In genomic region chr7:117386125-117386709, GRCh38 we compare ENCODE assay signal across 21 cellular contexts. TPM values are rescaled to one million over a fixed set of nuclear protein-coding genes. Genes with fewer than 3 reads are reported as not detected.
DNase-seq lines count a peak whose midpoint lies in the region; ATAC-seq, FAIRE-seq and TF ChIP-seq lines count a peak whose summit lies in the region.
"Had no signal": no experiment of that assay in that cellular context is flagged by ENCODE, and none has a peak within 500 bp of the region (broad histone marks: within the 10 kb centered on the region; RNA-seq: fewer than 3 reads in every experiment).

No MANE protein-coding gene starts in this region.

- intact Hi-C loops in PC-3 (cut with micrococcal nuclease): loop anchor here (2.0 to 5.0 kb wide), 2 partner anchors 399 to 455 kb away; no protein-coding TSS in a partner anchor
- intact Hi-C loops in endothelial cell of umbilical vein (cut with micrococcal nuclease): loop anchor here (1.0 to 10.0 kb wide), 5 partner anchors 74 to 1211 kb away; no protein-coding TSS in a partner anchor

- H2AFZ ChIP-seq in PC-3 (ENCODE audit: low read length): no peak overlapping the region
- no peak overlapping the region for H2AFZ ChIP-seq in endothelial cell of umbilical vein (ENCODE audit: low read depth, low read length)

- H3K27ac ChIP-seq in PC-3 (ENCODE audit: low read length) (no peak overlapping the region), endothelial cell of umbilical vein (ENCODE audit: insufficient read depth, low read depth, low read length) (no peak overlapping the region), substantia nigra (ENCODE audit: low read depth, low read length, poor library complexity, severe bottlenecking) (no peak overlapping the region)
- H3K27ac ChIP-seq: left lung, uterus had no signal

- no peaks in the 10 kb centered on the region for H3K79me2 ChIP-seq in PC-3 (ENCODE audit: low read length)
- no peaks in the 10 kb centered on the region for H3K79me2 ChIP-seq in endothelial cell of umbilical vein (ENCODE audit: control insufficient read depth, insufficient read depth, low read length)

- no peak for TF ChIP-seq POLR2A in endothelial cell of umbilical vein (IDR thresholded peaks at IDR 0.05; ENCODE audit: low read depth, low read length)

- no peaks in the 10 kb centered on the region for H3K9me3 ChIP-seq in PC-3 (ENCODE audit: low read length)
- H3K9me3 ChIP-seq in endothelial cell of umbilical vein (replicated peaks; ENCODE audit: control insufficient read depth, insufficient read depth, low read length): no peaks in the 10 kb centered on the region
- H3K9me3 ChIP-seq: uterus had no signal

- H3K9me3 Mint-ChIP-seq in osteocyte (ENCODE audit: unreplicated experiment): peaks cover 12% of the 10 kb centered on the region

- ATAC-seq in PC-3: no peak; the same call in 1 of the 2 replicates
- ATAC-seq: activated CD8-positive, alpha-beta memory T cell treated with anti-CD3 and anti-CD28 coated beads, Interleukin-2, amount 10 ng/mL, durations not matched to agents 7 days and 5 days; CD8-positive, alpha-beta T cell; T-helper 17 cell had no signal

- no peaks in the 10 kb centered on the region for H3K27me3 Mint-ChIP-seq in osteocyte (ENCODE audit: unreplicated experiment)
- H3K27me3 Mint-ChIP-seq: activated CD8-positive, alpha-beta memory T cell treated with anti-CD3 and anti-CD28 coated beads, Interleukin-2, amount 10 ng/mL, durations not matched to agents 7 days and 5 days; activated naive CD4-positive, alpha-beta T cell treated with anti-CD3 and anti-CD28 coated beads, Interleukin-2, amount 50 U/mL, for 24 hours; T-helper 17 cell had no signal

- in situ Hi-C loops in ACHN (cut with HindIII; ENCODE audit: low pct_ligation_motif_present, low pct_unique_long_range_greater_than_20kb, low sequenced_read_pairs): no loop called here

- H4K20me1 ChIP-seq in PC-3 (ENCODE audit: low read length) (no peaks in the 10 kb centered on the region), endothelial cell of umbilical vein (replicated peaks; ENCODE audit: control insufficient read depth, extremely low read depth, insufficient read depth, low read length) (no peaks in the 10 kb centered on the region)

- peaks cover 6% of the 10 kb centered on the region for H3K4me1 Mint-ChIP-seq in osteocyte (ENCODE audit: unreplicated experiment)
- H3K4me1 Mint-ChIP-seq: activated CD8-positive, alpha-beta memory T cell treated with anti-CD3 and anti-CD28 coated beads, Interleukin-2, amount 10 ng/mL, durations not matched to agents 7 days and 5 days; activated naive CD4-positive, alpha-beta T cell treated with anti-CD3 and anti-CD28 coated beads, Interleukin-2, amount 50 U/mL, for 24 hours; immature natural killer cell; nephron progenitor cell; T-helper 17 cell had no signal

- no peak overlapping the region for H3K4me3 Mint-ChIP-seq in osteocyte (ENCODE audit: unreplicated experiment)
- H3K4me3 Mint-ChIP-seq: activated CD8-positive, alpha-beta memory T cell treated with anti-CD3 and anti-CD28 coated beads, Interleukin-2, amount 10 ng/mL, durations not matched to agents 7 days and 5 days; activated naive CD4-positive, alpha-beta T cell treated with anti-CD3 and anti-CD28 coated beads, Interleukin-2, amount 50 U/mL, for 24 hours; CD8-positive, alpha-beta T cell; immature natural killer cell; nephron progenitor cell; T-helper 17 cell had no signal

- CTCF ChIA-PET in PC-3 (lab: Charles Lee): interaction anchor here (0.7 kb wide), 1 partner anchor 262 kb away, joined by 4 read pairs; no protein-coding TSS in a partner anchor
- CTCF ChIA-PET in endothelial cell of umbilical vein (lab: Charles Lee): interaction anchor here (1.4 to 4.7 kb wide), 6 partner anchors 8 to 469 kb away, joined by 3 to 51 read pairs (median 6); no protein-coding TSS in a partner anchor

- no peaks in the 10 kb centered on the region for H3K9me1 ChIP-seq in endothelial cell of umbilical vein (replicated peaks; ENCODE audit: control insufficient read depth, extremely low read depth, insufficient read depth, low read length)

- BruUV-seq in PC-3 (replicated peaks; lab: Mats Ljungman, UMichigan) (no TSS peak), endothelial cell of umbilical vein (replicated peaks; lab: Mats Ljungman, UMichigan) (no TSS peak)

- no peaks in the 10 kb centered on the region for H3K36me3 ChIP-seq in PC-3 (ENCODE audit: low read depth, low read length)
- no peaks in the 10 kb centered on the region for H3K36me3 ChIP-seq in endothelial cell of umbilical vein (ENCODE audit: control insufficient read depth in 2 of 2, extremely low read depth in 1 of 2, insufficient read depth in 2 of 2, low read length in 2 of 2)
- H3K36me3 ChIP-seq: left lung, uterus had no signal

- H3K36me3 Mint-ChIP-seq in osteocyte (ENCODE audit: unreplicated experiment): peaks cover 9% of the 10 kb centered on the region
- H3K36me3 Mint-ChIP-seq: activated CD8-positive, alpha-beta memory T cell treated with anti-CD3 and anti-CD28 coated beads, Interleukin-2, amount 10 ng/mL, durations not matched to agents 7 days and 5 days; activated naive CD4-positive, alpha-beta T cell treated with anti-CD3 and anti-CD28 coated beads, Interleukin-2, amount 50 U/mL, for 24 hours; CD8-positive, alpha-beta T cell; immature natural killer cell had no signal

- FAIRE-seq in endothelial cell of umbilical vein (lab: Jason Lieb, UNC): no peak
- FAIRE-seq: colon had no signal

- H3K27me3 ChIP-seq in PC-3 (ENCODE audit: low read length) (peaks cover 11% of the 10 kb centered on the region; the same call in 1 of the 2 replicates), endothelial cell of umbilical vein (ENCODE audit: control insufficient read depth in 2 of 2, insufficient read depth in 2 of 2, low read length in 2 of 2) (no peaks in the 10 kb centered on the region)
- H3K27me3 ChIP-seq: left lung, uterus had no signal

- no peak overlapping the region for H3K27ac Mint-ChIP-seq in osteocyte (ENCODE audit: unreplicated experiment)
- H3K27ac Mint-ChIP-seq: activated CD8-positive, alpha-beta memory T cell treated with anti-CD3 and anti-CD28 coated beads, Interleukin-2, amount 10 ng/mL, durations not matched to agents 7 days and 5 days; activated naive CD4-positive, alpha-beta T cell treated with anti-CD3 and anti-CD28 coated beads, Interleukin-2, amount 50 U/mL, for 24 hours; CD8-positive, alpha-beta T cell; immature natural killer cell; nephron progenitor cell; progenitor cell of endocrine pancreas; T-helper 17 cell had no signal

- no peak overlapping the region for H3K4me3 ChIP-seq in PC-3 (ENCODE audit: low read length)
- H3K4me3 ChIP-seq in endothelial cell of umbilical vein (replicated peaks in 1 of 3; ENCODE audit: insufficient read depth in 1 of 3, low read depth in 1 of 3, low read length in 3 of 3): no peak overlapping the region
- H3K4me3 ChIP-seq: left lung, uterus had no signal

- no peaks in the 10 kb centered on the region for H3K4me1 ChIP-seq in PC-3 (ENCODE audit: insufficient read depth, low read length)
- no peaks in the 10 kb centered on the region for H3K4me1 ChIP-seq in endothelial cell of umbilical vein (ENCODE audit: control insufficient read depth, extremely low read depth, insufficient read depth, low read length)
- H3K4me1 ChIP-seq: uterus had no signal

- DNase-seq in GM03348 (ENCODE audit: low spot score) (peak; percentile 25), PC-3 (peak; percentile 14), endothelial cell of umbilical vein (ENCODE audit: low read depth, low spot score) (no peak), osteocyte (ENCODE audit: extremely low spot score, unreplicated experiment) (no peak), substantia nigra (lab: John Stamatoyannopoulos, UW) (no peak), ACHN (no peak), glomerular visceral epithelial cell (ENCODE audit: extremely low spot score) (no peak)
- DNase-seq: activated CD4-positive, alpha-beta T cell treated with anti-CD3 and anti-CD28 coated beads for 4 hours; activated CD8-positive, alpha-beta memory T cell treated with anti-CD3 and anti-CD28 coated beads, Interleukin-2, amount 10 ng/mL, durations not matched to agents 7 days and 5 days; aorta; CD8-positive, alpha-beta T cell; immature natural killer cell; left lung; nephron progenitor cell; T-helper 17 cell had no signal

- no peaks in the 10 kb centered on the region for H3F3A ChIP-seq in PC-3 (ENCODE audit: low read length, unreplicated experiment)

- H3K4me2 ChIP-seq in PC-3 (ENCODE audit: low read length): no peak overlapping the region
- H3K4me2 ChIP-seq in endothelial cell of umbilical vein (ENCODE audit: insufficient read depth, low read length): no peak overlapping the region

- POLR2A ChIA-PET in PC-3 (lab: Charles Lee; ENCODE audit: unreplicated experiment) (no interaction called here), endothelial cell of umbilical vein (lab: Charles Lee) (no interaction called here)

- dilution Hi-C loops in endothelial cell of umbilical vein (cut with MboI; ENCODE audit: extremely low pct_ligation_motif_present, low sequenced_read_pairs): no loop called here

- no peaks in the 10 kb centered on the region for H3K9me2 ChIP-seq in PC-3 (replicated peaks; ENCODE audit: low read length)

- TF ChIP-seq CTCF in PC-3 (conservative IDR thresholded peaks at IDR 0.05; ENCODE audit: low read depth, low read length) (no peak), endothelial cell of umbilical vein (IDR thresholded peaks at IDR 0.05; ENCODE audit: extremely low read depth in 1 of 2, insufficient read depth in 1 of 2, low read depth in 1 of 2, low read length in 2 of 2) (no peak), osteocyte (IDR thresholded peaks at IDR 0.05) (peak; percentile 6)

- H3K9ac ChIP-seq in PC-3 (ENCODE audit: low read length): no peak overlapping the region
- H3K9ac ChIP-seq in endothelial cell of umbilical vein (replicated peaks; ENCODE audit: extremely low read depth, insufficient read depth, low read length): no peak overlapping the region

TF ChIP-seq in endothelial cell of umbilical vein, 7 proteins besides CTCF, POLR2A, EP300 and RAD21:
- TF ChIP-seq MYC (IDR thresholded peaks at IDR 0.05; ENCODE audit: low read depth, low read length) (no peak), GATA2 (IDR thresholded peaks at IDR 0.05; ENCODE audit: insufficient read depth, insufficient read length, low read depth, low read length) (peak; percentile 27)

RNA-seq across cellular contexts. Expression of gene ASZ1, which starts 41.1 kb away (rescaled TPM):
- total RNA-seq in PC-3 (2014; rRNA removed) (not detected in 2 replicates), endothelial cell of umbilical vein (not detected in 2 replicates), osteocyte (not detected in 2 replicates)
- polyA plus RNA-seq in endothelial cell of umbilical vein: not detected in 2 replicates
- polyA plus RNA-seq in endothelial cell of umbilical vein (2011; cell fraction: cytosol; rRNA removed): not detected in 2 replicates
- polyA plus RNA-seq in endothelial cell of umbilical vein (2011; cell fraction: nucleus; rRNA removed): not detected in 2 replicates
- polyA plus RNA-seq in endothelial cell of umbilical vein (2012): not detected in 2 replicates
- not detected in 2 replicates for polyA minus RNA-seq in endothelial cell of umbilical vein
- not detected for polyA minus RNA-seq in endothelial cell of umbilical vein (2011; cell fraction: cytosol; rRNA and poly(A)+ RNA removed)
- polyA minus RNA-seq in endothelial cell of umbilical vein (2011; cell fraction: nucleus; rRNA and poly(A)+ RNA removed): not detected in 2 replicates
- total RNA-seq: activated CD8-positive, alpha-beta memory T cell treated with anti-CD3 and anti-CD28 coated beads, Interleukin-2, amount 10 ng/mL, durations not matched to agents 7 days and 5 days; aorta; CD8-positive, alpha-beta T cell; mononuclear cell; progenitor cell of endocrine pancreas; T-helper 17 cell; temporal lobe; uterus had no signal
- polyA plus RNA-seq: aorta, immature natural killer cell had no signal

Comparison
In these comparisons a context has a peak if more than half of its experiments do, and no peak if none do; other contexts are left out.
1. DNase-seq: peak in GM03348 (single experiment) and PC-3 (single experiment); none in endothelial cell of umbilical vein (single experiment), osteocyte (single experiment), substantia nigra (0 of 49), ACHN (single experiment) and glomerular visceral epithelial cell (single experiment).